Comparison of ENCODE assay signal across 8 cellular contexts in genomic region chr10:64924306-64924705, GRCh38.
A peak's percentile ranks its signal among the peaks of the same experiment; 100 is the strongest.
DNase-seq lines count a peak whose midpoint lies in the region; FAIRE-seq and TF ChIP-seq lines count a peak whose summit lies in the region.
"Not testable (repeated sequence)": the region's sequence is repeated elsewhere in the genome, so short reads cannot be mapped to it uniquely, and the experiment has no call there.

No MANE protein-coding gene starts in this region.

- not testable (repeated sequence) for H3K9me3 ChIP-seq in HEK293 (ENCODE audit: control insufficient read depth, insufficient read depth, low read depth, low read length); WERI-Rb-1 (ENCODE audit: severe bottlenecking); H1 (ENCODE audit: insufficient read depth in 2 of 2, low read depth in 1 of 2, low read length in 1 of 2); iPS-15b (ENCODE audit: control insufficient read depth, insufficient read depth, low read length); neural progenitor cell (ENCODE audit: low read depth); smooth muscle cell (replicated peaks; ENCODE audit: low read depth)

- H3K79me2 ChIP-seq in H1 (ENCODE audit: control insufficient read depth in 1 of 2, insufficient read depth in 2 of 2, low read length in 2 of 2); neural progenitor cell (ENCODE audit: low read depth); smooth muscle cell (ENCODE audit: low read depth): not testable (repeated sequence)

- not testable (repeated sequence) for H3K9me3 Mint-ChIP-seq in neural progenitor cell

- H4K5ac ChIP-seq in H1 (ENCODE audit: insufficient read length, low read depth, low read length) = not testable (repeated sequence)

- FAIRE-seq in H1 (lab: Jason Lieb, UNC) = not testable (repeated sequence)

- not testable (repeated sequence) for H3K36me3 Mint-ChIP-seq in neural progenitor cell

- H3K23ac ChIP-seq in H1 (ENCODE audit: insufficient read length) = not testable (repeated sequence)

- not testable (repeated sequence) for H3K18ac ChIP-seq in H1 (ENCODE audit: extremely low read depth, low read length)

- not testable (repeated sequence) for H4K20me1 ChIP-seq in H1 (replicated peaks in 1 of 2; ENCODE audit: control insufficient read depth in 1 of 2, insufficient read depth in 2 of 2, low read length in 2 of 2); neural progenitor cell (ENCODE audit: low read depth); smooth muscle cell (ENCODE audit: low read depth)

- not testable (repeated sequence) for H3K4me1 ChIP-seq in HEK293 (ENCODE audit: control insufficient read depth, insufficient read depth, low read length); H1 (replicated peaks in 1 of 4; ENCODE audit: control insufficient read depth in 3 of 4, insufficient read depth in 4 of 4, low read length in 3 of 4); iPS-15b (ENCODE audit: control insufficient read depth, insufficient read depth, low read length); neural progenitor cell; smooth muscle cell (ENCODE audit: low read depth)

- peak overlapping the region; percentile 32 to 60 for H3K4me2 ChIP-seq in H1 (ENCODE audit: insufficient read depth in 1 of 2, low read depth in 2 of 2, low read length in 2 of 2)
- H3K4me2 ChIP-seq in neural progenitor cell = peak overlapping the region; percentile 72
- peak overlapping the region; percentile 74 for H3K4me2 ChIP-seq in smooth muscle cell

- H3K27me3 ChIP-seq in WERI-Rb-1 (ENCODE audit: insufficient read depth, low read depth, severe bottlenecking); H1 (replicated peaks in 1 of 4; ENCODE audit: control insufficient read depth in 3 of 4, extremely low read depth in 1 of 4, insufficient read depth in 3 of 4, low read length in 3 of 4); iPS-15b (ENCODE audit: control insufficient read depth, insufficient read depth, low read length); kidney epithelial cell (ENCODE audit: control insufficient read depth, insufficient read depth, low read length); neural progenitor cell; smooth muscle cell (ENCODE audit: low read depth): not testable (repeated sequence)

- not testable (repeated sequence) for H2BK15ac ChIP-seq in H1 (ENCODE audit: low read length)

- WGBS in H1 (ENCODE audit: extremely low coverage in 1 of 2, insufficient coverage in 1 of 2, insufficient read length in 1 of 2, insufficient replicate concordance in 2 of 2, low coverage in 1 of 2, low lambda C conversion rate in 2 of 2, missing lambda C conversion rate in 1 of 2), 2 experiments = 36% methylated on average over 18 of the region's 21 CpGs; no CpG with 5 or more reads in 1 of the 2 experiments
- WGBS in smooth muscle cell (ENCODE audit: low lambda C conversion rate) = 16% methylated on average over 21 of the region's 21 CpGs

- not testable (repeated sequence) for H2BK12ac ChIP-seq in H1 (ENCODE audit: low read depth, low read length)

- H2BK120ac ChIP-seq in H1 (replicated peaks; ENCODE audit: low read depth, low read length) = not testable (repeated sequence)

- not testable (repeated sequence) for H3K14ac ChIP-seq in H1 (ENCODE audit: insufficient read length)

- not testable (repeated sequence) for H3K27ac ChIP-seq in HEK293 (ENCODE audit: extremely low read depth, low read depth, low read length); WERI-Rb-1; H1 (ENCODE audit: low read depth, low read length); neural progenitor cell; smooth muscle cell (ENCODE audit: low read depth)

- 0 out of 2 replicates have a peak overlapping the region, but pooled peaks have one; percentile 50 for H2AFZ ChIP-seq in H1 (ENCODE audit: low read length)
- peak overlapping the region; percentile 99 for H2AFZ ChIP-seq in neural progenitor cell (replicated peaks)
- peak overlapping the region; percentile 66 for H2AFZ ChIP-seq in smooth muscle cell (ENCODE audit: low read depth)

- CTCF ChIA-PET in HEK293 (lab: Yijun Ruan, JAX); H1 (lab: Charles Lee; ENCODE audit: partially characterized antibody): not testable (repeated sequence)

- TF ChIP-seq POLR2A in H1 (IDR thresholded peaks at IDR 0.05; ENCODE audit: control extremely low read depth in 1 of 2, low read depth in 2 of 2, low read length in 2 of 2) = not testable (repeated sequence)

- H3K4me3 Mint-ChIP-seq in neural progenitor cell = peak overlapping the region; percentile 50

- POLR2A ChIA-PET in HEK293 (lab: Yijun Ruan, JAX) = not testable (repeated sequence)
- POLR2A ChIA-PET in H1 (lab: Charles Lee; ENCODE audit: partially characterized antibody) = interaction anchor here (0.6 kb wide), 1 partner anchor 144 kb away, joined by 4 read pairs; no protein-coding TSS in a partner anchor

- not testable (repeated sequence) for H3K4ac ChIP-seq in H1 (replicated peaks; ENCODE audit: insufficient read length, low read depth, low read length)

- H3K36me3 ChIP-seq in HEK293 (ENCODE audit: control insufficient read depth in 2 of 2, insufficient read depth in 1 of 2, low read length in 2 of 2); WERI-Rb-1; H1 (ENCODE audit: control insufficient read depth in 2 of 4, insufficient read depth in 4 of 4, low read length in 3 of 4); iPS-15b (ENCODE audit: control insufficient read depth, insufficient read depth, low read length); kidney epithelial cell (ENCODE audit: control insufficient read depth, insufficient read depth, low read length); neural progenitor cell; smooth muscle cell (ENCODE audit: low read depth): not testable (repeated sequence)

- peak; percentile 36 for DNase-seq in ELF-1 (ENCODE audit: low read depth, low spot score)
- DNase-seq in WERI-Rb-1; kidney epithelial cell (ENCODE audit: low read depth); neural progenitor cell (ENCODE audit: low spot score); smooth muscle cell (lab: John Stamatoyannopoulos, UW; ENCODE audit: unreplicated experiment): not testable (repeated sequence)
- peak in 1 of 2 experiments; percentile 45 for DNase-seq in H1 (ENCODE audit: low read depth in 1 of 2, low spot score in 2 of 2)

- not testable (repeated sequence) for TF ChIP-seq RAD21 in H1 (IDR thresholded peaks at IDR 0.05 in 1 of 2, conservative IDR thresholded peaks at IDR 0.05 in 1 of 2; ENCODE audit: low read depth in 2 of 2, low read length in 2 of 2)

- H4K91ac ChIP-seq in H1 (replicated peaks; ENCODE audit: insufficient read length, low read length) = not testable (repeated sequence)

- not testable (repeated sequence) for H2AK5ac ChIP-seq in H1 (ENCODE audit: low read depth, low read length)

- not testable (repeated sequence) for H4K8ac ChIP-seq in H1 (ENCODE audit: extremely low read depth, insufficient read depth, low read length)

- H3F3A ChIP-seq in neural progenitor cell (ENCODE audit: low read depth); smooth muscle cell (ENCODE audit: low read depth): not testable (repeated sequence)

- H2BK5ac ChIP-seq in H1 (ENCODE audit: low read depth, low read length) = not testable (repeated sequence)

- H3K79me1 ChIP-seq in H1 (ENCODE audit: low read depth, low read length) = not testable (repeated sequence)

- H3K23me2 ChIP-seq in H1 (ENCODE audit: low read depth, low read length) = not testable (repeated sequence)

- H3K56ac ChIP-seq in H1 (replicated peaks; ENCODE audit: insufficient read length, low read depth, low read length) = not testable (repeated sequence)

- TF ChIP-seq CTCF in HEK293 (tag by site-specific recombination; IDR thresholded peaks at IDR 0.05); WERI-Rb-1 (IDR thresholded peaks at IDR 0.05; ENCODE audit: low read depth, low read length); H1 (IDR thresholded peaks at IDR 0.05; ENCODE audit: control extremely low read depth in 1 of 3, insufficient read depth in 1 of 3, low read depth in 1 of 3, low read length in 3 of 3); kidney epithelial cell (IDR thresholded peaks at IDR 0.05; ENCODE audit: insufficient read depth, low read length, poor library complexity, severe bottlenecking); neural progenitor cell (IDR thresholded peaks at IDR 0.05); smooth muscle cell (IDR thresholded peaks at IDR 0.05; ENCODE audit: borderline replicate concordance, insufficient read depth, poor library complexity, severe bottlenecking): not testable (repeated sequence)

- H3K4me3 ChIP-seq in HEK293 (ENCODE audit: low read depth, low read length) (peak overlapping the region; percentile 15; the same call in 1 of the 2 replicates), WERI-Rb-1 (ENCODE audit: low read depth, low read length) (peak overlapping the region; percentile 34), H1 (ENCODE audit: extremely low read depth in 1 of 4, insufficient read depth in 2 of 4, low read depth in 3 of 4, low read length in 4 of 4) (peak overlapping the region; percentile 17 to 49 (median 32); a peak in 5 of 8 replicates), iPS-15b (ENCODE audit: low read depth, low read length) (peak overlapping the region; percentile 58), kidney epithelial cell (ENCODE audit: low read depth, low read length) (peak overlapping the region; percentile 18), neural progenitor cell (peak overlapping the region; percentile 54), smooth muscle cell (peak overlapping the region; percentile 49)

- TF ChIP-seq EP300 in H1 (IDR thresholded peaks at IDR 0.05; ENCODE audit: borderline replicate concordance in 1 of 2, low read depth in 2 of 2, low read length in 2 of 2) = not testable (repeated sequence)

- not testable (repeated sequence) for H3K27me3 Mint-ChIP-seq in neural progenitor cell (ENCODE audit: insufficient read depth, low read depth)

- not testable (repeated sequence) for H3K4me1 Mint-ChIP-seq in neural progenitor cell

- H3K27ac Mint-ChIP-seq in neural progenitor cell = not testable (repeated sequence)

- H3K9ac ChIP-seq in H1 (replicated peaks in 1 of 4; ENCODE audit: extremely low read depth in 1 of 4, low read depth in 3 of 4, low read length in 3 of 4); neural progenitor cell; smooth muscle cell (ENCODE audit: low read depth): not testable (repeated sequence)
- H3K9ac ChIP-seq in iPS-15b (ENCODE audit: low read depth, low read length) = peak overlapping the region; percentile 24

- not testable (repeated sequence) for H2BK20ac ChIP-seq in H1 (ENCODE audit: low read length)
